1 cellular context compared by ENCODE assay signal in the genomic region with DNA sequence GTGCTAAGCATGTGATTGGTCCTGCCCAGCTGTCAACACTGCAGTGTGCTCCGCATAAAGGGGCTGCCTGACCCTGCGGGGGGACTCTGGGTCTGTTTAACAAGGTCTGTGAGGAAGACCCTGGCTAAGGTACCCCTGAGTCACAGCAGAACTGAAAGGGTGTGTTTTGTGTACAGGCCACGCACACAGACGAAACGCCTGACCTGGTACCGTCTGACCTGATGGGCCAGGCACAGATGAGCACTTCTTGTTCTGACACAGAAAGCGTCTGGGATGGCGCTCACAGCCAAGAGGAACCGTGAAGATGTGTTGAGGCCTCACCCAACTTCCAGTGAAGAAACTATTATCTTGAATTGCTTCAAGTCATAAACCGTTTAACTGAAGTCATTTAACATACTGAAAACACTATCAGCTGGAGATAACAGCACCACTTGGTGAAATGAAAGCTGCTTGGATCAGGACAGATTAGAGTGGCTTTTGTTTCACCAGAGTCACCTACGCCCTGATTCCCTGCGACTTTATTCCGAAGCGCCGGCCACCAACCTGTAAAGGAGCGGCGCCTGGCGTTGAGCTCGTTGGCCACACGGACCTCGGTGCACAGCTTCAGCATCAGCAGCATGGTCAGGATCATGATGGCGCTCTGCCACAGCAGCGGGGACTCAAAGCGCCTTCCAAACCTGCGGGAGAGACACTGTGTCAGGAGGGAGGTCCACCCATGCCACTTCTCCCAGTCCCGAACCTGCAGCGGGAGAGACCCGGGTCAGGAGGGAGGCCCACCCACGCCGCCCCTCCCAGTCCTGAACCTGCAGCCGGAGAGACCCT.
TF ChIP-seq lines count a peak whose summit lies in the region.

No MANE protein-coding gene starts in this region.

TF ChIP-seq in HepG2, 621 proteins besides CTCF, POLR2A, EP300 and RAD21:
- TF ChIP-seq SOX5 (CRISPR knock-in tag; IDR thresholded peaks at IDR 0.05; ENCODE audit: borderline replicate concordance) (no peak), ZNF7 (CRISPR knock-in tag; IDR thresholded peaks at IDR 0.05) (no peak), ZFP90 (CRISPR knock-in tag; IDR thresholded peaks at IDR 0.05; ENCODE audit: borderline replicate concordance) (no peak), ZNF713 (CRISPR knock-in tag; IDR thresholded peaks at IDR 0.05) (no peak), ZMYM4 (CRISPR knock-in tag; IDR thresholded peaks at IDR 0.05) (no peak), KDM5A (IDR thresholded peaks at IDR 0.05; ENCODE audit: borderline replicate concordance, low read length) (no peak), ATF7 (IDR thresholded peaks at IDR 0.05) (no peak), ATF7 (CRISPR knock-in tag; IDR thresholded peaks at IDR 0.05) (no peak)
- TF ChIP-seq, protein P1, sequence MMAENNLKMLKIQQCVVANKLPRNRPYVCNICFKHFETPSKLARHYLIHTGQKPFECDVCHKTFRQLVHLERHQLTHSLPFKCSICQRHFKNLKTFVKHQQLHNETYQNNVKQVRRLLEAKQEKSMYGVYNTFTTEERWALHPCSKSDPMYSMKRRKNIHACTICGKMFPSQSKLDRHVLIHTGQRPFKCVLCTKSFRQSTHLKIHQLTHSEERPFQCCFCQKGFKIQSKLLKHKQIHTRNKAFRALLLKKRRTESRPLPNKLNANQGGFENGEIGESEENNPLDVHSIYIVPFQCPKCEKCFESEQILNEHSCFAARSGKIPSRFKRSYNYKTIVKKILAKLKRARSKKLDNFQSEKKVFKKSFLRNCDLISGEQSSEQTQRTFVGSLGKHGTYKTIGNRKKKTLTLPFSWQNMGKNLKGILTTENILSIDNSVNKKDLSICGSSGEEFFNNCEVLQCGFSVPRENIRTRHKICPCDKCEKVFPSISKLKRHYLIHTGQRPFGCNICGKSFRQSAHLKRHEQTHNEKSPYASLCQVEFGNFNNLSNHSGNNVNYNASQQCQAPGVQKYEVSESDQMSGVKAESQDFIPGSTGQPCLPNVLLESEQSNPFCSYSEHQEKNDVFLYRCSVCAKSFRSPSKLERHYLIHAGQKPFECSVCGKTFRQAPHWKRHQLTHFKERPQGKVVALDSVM (CRISPR knock-in tag; IDR thresholded peaks at IDR 0.05): no peak
